27 cellular contexts compared by ENCODE assay signal in the genomic region with DNA sequence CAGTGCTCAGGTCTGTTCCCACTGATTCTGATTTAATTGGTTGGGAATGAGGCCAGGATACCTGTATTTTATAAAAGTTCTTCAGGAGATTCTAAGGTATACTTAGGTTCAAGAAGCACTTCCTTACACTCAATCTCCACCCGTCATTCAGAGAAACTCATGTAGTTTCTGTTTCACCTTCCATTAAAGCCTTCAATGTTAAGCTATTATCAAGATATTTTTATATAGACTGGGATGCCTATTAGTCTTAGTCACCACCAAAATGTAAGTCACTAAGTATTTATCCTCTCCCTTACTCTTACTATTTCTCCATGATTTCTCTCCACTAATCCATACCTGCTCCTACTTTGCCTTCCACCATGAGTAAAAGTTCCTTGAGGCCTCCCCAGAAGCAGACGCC. TPM values are rescaled to one million over a fixed set of nuclear protein-coding genes. Genes with fewer than 3 reads are reported as not detected.
DNase-seq lines count a peak whose midpoint lies in the region; ATAC-seq and TF ChIP-seq lines count a peak whose summit lies in the region.
"Had no signal": no experiment of that assay in that cellular context is flagged by ENCODE, and none has a peak within 500 bp of the region (broad histone marks: within the 10 kb centered on the region; RNA-seq: fewer than 3 reads in every experiment).

No MANE protein-coding gene starts in this region.

- peaks cover 11% of the 10 kb centered on the region for H3F3A ChIP-seq in GM23248 (ENCODE audit: insufficient read depth)

- peak overlapping the region in 1 of 2 donors; percentile 41 for H3K4me3 Mint-ChIP-seq in CD14-positive monocyte
- no peak overlapping the region for H3K4me3 Mint-ChIP-seq in mesothelial cell of epicardium
- H3K4me3 Mint-ChIP-seq: activated CD4-positive, alpha-beta memory T cell treated with anti-CD3 and anti-CD28 coated beads for 36 hours; natural killer cell treated with Interleukin-12 subunit alpha and Interleukin-12 subunit beta and Interleukin-15 and Interleukin-18, amount 100 ng/mL, for 72 hours; stimulated activated naive CD8-positive, alpha-beta T cell treated with anti-CD3 and anti-CD28 coated beads, Interleukin-15, amount 100 ng/mL, for 72 hours had no signal

- H3K4me1 ChIP-seq in GM23248 (ENCODE audit: insufficient read depth) = peaks cover 24% of the 10 kb centered on the region
- H3K4me1 ChIP-seq: gastrocnemius medialis had no signal

- peak overlapping the region; percentile 14 for H3K4me2 ChIP-seq in GM23248 (ENCODE audit: unreplicated experiment)
- H3K4me2 ChIP-seq: BLaER1, KMS-11 had no signal

- in situ Hi-C loops in GM23248 (cut with MboI) = no loop called here

- no peak overlapping the region for H2AFZ ChIP-seq in GM23248

- H3K9ac ChIP-seq in GM23248 = no peak overlapping the region
- H3K9ac ChIP-seq: BLaER1, KMS-11 had no signal

- H3K27me3 Mint-ChIP-seq in CD14-positive monocyte (ENCODE audit: low read depth in 3 of 3) (peaks cover 0 to 4% (median 3%) of the 10 kb centered on the region in 3 donors), mesothelial cell of epicardium (ENCODE audit: low read depth) (no peaks in the 10 kb centered on the region)
- H3K27me3 Mint-ChIP-seq: activated CD4-positive, alpha-beta memory T cell treated with anti-CD3 and anti-CD28 coated beads for 36 hours; progenitor cell of endocrine pancreas; stimulated activated naive CD8-positive, alpha-beta T cell treated with anti-CD3 and anti-CD28 coated beads, Interleukin-15, amount 100 ng/mL, for 72 hours had no signal

- H3K27ac Mint-ChIP-seq in CD14-positive monocyte (peak overlapping the region; percentile 70 to 90 (median 87)), mesothelial cell of epicardium (peak overlapping the region; percentile 70)
- H3K27ac Mint-ChIP-seq: activated CD4-positive, alpha-beta memory T cell treated with anti-CD3 and anti-CD28 coated beads for 36 hours; natural killer cell treated with Interleukin-12 subunit alpha and Interleukin-12 subunit beta and Interleukin-15 and Interleukin-18, amount 100 ng/mL, for 72 hours; progenitor cell of endocrine pancreas; stimulated activated naive CD8-positive, alpha-beta T cell treated with anti-CD3 and anti-CD28 coated beads, Interleukin-15, amount 100 ng/mL, for 72 hours had no signal

- H3K36me3 ChIP-seq in GM23248 (ENCODE audit: low read depth) = no peaks in the 10 kb centered on the region
- H3K36me3 ChIP-seq: BLaER1, cardiac muscle cell, gastrocnemius medialis, upper lobe of left lung, WERI-Rb-1 had no signal

- no peaks in the 10 kb centered on the region for H3K36me3 Mint-ChIP-seq in CD14-positive monocyte
- H3K36me3 Mint-ChIP-seq in mesothelial cell of epicardium = no peaks in the 10 kb centered on the region
- H3K36me3 Mint-ChIP-seq: activated CD4-positive, alpha-beta memory T cell treated with anti-CD3 and anti-CD28 coated beads for 36 hours; natural killer cell treated with Interleukin-12 subunit alpha and Interleukin-12 subunit beta and Interleukin-15 and Interleukin-18, amount 100 ng/mL, for 72 hours had no signal

- peaks cover 46% of the 10 kb centered on the region for H3K4me1 Mint-ChIP-seq in CD14-positive monocyte
- peaks cover 34% of the 10 kb centered on the region for H3K4me1 Mint-ChIP-seq in mesothelial cell of epicardium

- ATAC-seq in GM19463 (IDR thresholded peaks at IDR 0.05; ENCODE audit: unreplicated experiment) (no peak), GM18861 (IDR thresholded peaks at IDR 0.05; ENCODE audit: unreplicated experiment) (no peak)
- ATAC-seq: gastrocnemius medialis; natural killer cell treated with Interleukin-12 subunit alpha and Interleukin-12 subunit beta and Interleukin-15 and Interleukin-18, amount 100 ng/mL, for 72 hours; stimulated activated naive CD8-positive, alpha-beta T cell treated with anti-CD3 and anti-CD28 coated beads, Interleukin-15, amount 100 ng/mL, for 72 hours had no signal

- TF ChIP-seq CTCF in CD14-positive monocyte (IDR thresholded peaks at IDR 0.05) (no peak), choroid plexus epithelial cell (conservative IDR thresholded peaks at IDR 0.05; ENCODE audit: low read depth, low read length) (no peak), mesothelial cell of epicardium (IDR thresholded peaks at IDR 0.05; ENCODE audit: unreplicated experiment) (no peak)

- no peaks in the 10 kb centered on the region for H3K79me2 ChIP-seq in GM23248 (ENCODE audit: insufficient read depth)

- H3K4me3 ChIP-seq in GM23248 = no peak overlapping the region
- H3K4me3 ChIP-seq in choroid plexus epithelial cell (ENCODE audit: low read depth, low read length) = no peak overlapping the region
- H3K4me3 ChIP-seq: BLaER1, cardiac muscle cell, gastrocnemius medialis, upper lobe of left lung had no signal

- H4K20me1 ChIP-seq in GM23248 (ENCODE audit: insufficient read depth) = no peaks in the 10 kb centered on the region
- H4K20me1 ChIP-seq: BLaER1 had no signal

- H3K9me2 ChIP-seq in GM23248 (ENCODE audit: insufficient read depth) = no peaks in the 10 kb centered on the region

- H3K9me3 ChIP-seq in GM23248 (ENCODE audit: low read depth) = no peaks in the 10 kb centered on the region
- H3K9me3 ChIP-seq: BLaER1, gastrocnemius medialis, upper lobe of left lung had no signal

- no peaks in the 10 kb centered on the region for H3K27me3 ChIP-seq in GM23248 (replicated peaks; ENCODE audit: insufficient read depth)
- H3K27me3 ChIP-seq: BLaER1, cardiac muscle cell, gastrocnemius medialis, upper lobe of left lung had no signal

- DNase-seq in CD14-positive monocyte (ENCODE audit: low spot score) = no peak
- DNase-seq in GM23248 = peak; percentile 34
- DNase-seq in choroid plexus epithelial cell (ENCODE audit: low read depth) = peak; percentile 16
- no peak for DNase-seq in mesothelial cell of epicardium (ENCODE audit: low spot score in 2 of 2, unreplicated experiment in 2 of 2)
- DNase-seq in activated CD4-positive, alpha-beta T cell treated with anti-CD3 and anti-CD28 coated beads, Interleukin-2, amount 50 U/mL, for 1 hour = no peak
- DNase-seq in activated CD4-positive, CD25-positive, alpha-beta regulatory T cell treated with anti-CD3 and anti-CD28 coated beads, Interleukin-2, amount 50 U/mL, for 72 hours = no peak
- DNase-seq: activated gamma-delta T cell treated with Interleukin-2 at 50 U/mL for 16 hours; activated T-cell treated with anti-CD3 and anti-CD28 coated beads for 4 hours; dermis blood vessel endothelial cell; gastrocnemius medialis; H7; mesendoderm; NCI-H1048; NCI-H2029; NCI-H446; stimulated activated CD4-positive, alpha-beta T cell treated with anti-CD3 and anti-CD28 coated beads, Interleukin-4, amount 100 ng/mL, for 1 hour; stimulated activated naive CD8-positive, alpha-beta T cell treated with anti-CD3 and anti-CD28 coated beads, Interleukin-15, amount 100 ng/mL, for 72 hours; upper lobe of left lung; WERI-Rb-1 had no signal

- 94 to 100% methylated on average over 2 of the region's 2 CpGs for WGBS in GM23248 (ENCODE audit: low coverage in 1 of 2, low lambda C conversion rate in 2 of 2, missing lambda C conversion rate in 2 of 2), 2 experiments

- no peak overlapping the region for H3K27ac ChIP-seq in GM23248
- H3K27ac ChIP-seq: BLaER1, cardiac muscle cell, gastrocnemius medialis, KMS-11, upper lobe of left lung, WERI-Rb-1 had no signal

- H3K9me3 Mint-ChIP-seq in CD14-positive monocyte (peaks cover 0 to 5% (median 0%) of the 10 kb centered on the region in 7 donors), mesothelial cell of epicardium (peaks cover 11% of the 10 kb centered on the region)
- H3K9me3 Mint-ChIP-seq: natural killer cell treated with Interleukin-12 subunit alpha and Interleukin-12 subunit beta and Interleukin-15 and Interleukin-18, amount 100 ng/mL, for 72 hours; stimulated activated naive CD8-positive, alpha-beta T cell treated with anti-CD3 and anti-CD28 coated beads, Interleukin-15, amount 100 ng/mL, for 72 hours had no signal

- intact Hi-C loops in CD14-positive monocyte (cut with micrococcal nuclease) = loop anchor here in 1 of 2 donors (5.0 kb wide), 1 partner anchor 69 kb away; no protein-coding TSS in a partner anchor

RNA-seq across cellular contexts. Expression of gene GCLC, which starts 38.1 kb away (rescaled TPM):
- 10 to 100 TPM in 1 of 2 donors, 1 to 10 TPM in 1; 6.4 to 10.1 TPM for polyA plus RNA-seq in CD14-positive monocyte
- total RNA-seq in GM23248 (2014; rRNA removed; shearing (Covaris generic)) = 6.4 and 8.6 TPM in 2 replicates
- polyA plus RNA-seq in GM23248 (2016; fragmentation: Nextera tagmentation; extraction: Ambion mirVana) = 3.3 TPM in 2 replicates
- 18.7 to 27.5 TPM (median 23.5 TPM) in 3 replicates for total RNA-seq in mesothelial cell of epicardium

Comparison
In these comparisons a context has a peak if more than half of its experiments do, and no peak if none do; other contexts are left out.
1. DNase-seq: peak in GM23248 (single experiment) and choroid plexus epithelial cell (single experiment); none in CD14-positive monocyte (single experiment), mesothelial cell of epicardium (0 of 2), activated CD4-positive, alpha-beta T cell treated with anti-CD3 and anti-CD28 coated beads, Interleukin-2, amount 50 U/mL, for 1 hour (single experiment) and activated CD4-positive, CD25-positive, alpha-beta regulatory T cell treated with anti-CD3 and anti-CD28 coated beads, Interleukin-2, amount 50 U/mL, for 72 hours (single experiment).